Comparison of ENCODE assay signal across 8 cellular contexts in genomic region chr2:64036343-64036742, GRCh38. TPM values are rescaled to one million over a fixed set of nuclear protein-coding genes. Genes with fewer than 3 reads are reported as not detected.
DNase-seq lines count a peak whose midpoint lies in the region; ATAC-seq and TF ChIP-seq lines count a peak whose summit lies in the region.

No MANE protein-coding gene starts in this region.

- no peaks in the 10 kb centered on the region for H3K9me3 ChIP-seq in smooth muscle cell (replicated peaks; ENCODE audit: low read depth)

- H3K9ac ChIP-seq in smooth muscle cell (ENCODE audit: low read depth): no peak overlapping the region

- TF ChIP-seq POLR2A in GM18505 (IDR thresholded peaks at IDR 0.05; ENCODE audit: borderline replicate concordance, extremely low read depth, insufficient read depth, insufficient read length): no peak

- H3K27ac ChIP-seq in smooth muscle cell (ENCODE audit: low read depth): peak overlapping the region; percentile 60

- no peaks in the 10 kb centered on the region for H3K36me3 ChIP-seq in smooth muscle cell (ENCODE audit: low read depth)

- H3K27me3 ChIP-seq in smooth muscle cell (ENCODE audit: low read depth): no peaks in the 10 kb centered on the region

- H4K20me1 ChIP-seq in smooth muscle cell (ENCODE audit: low read depth): no peaks in the 10 kb centered on the region

- no peak overlapping the region for H2AFZ ChIP-seq in smooth muscle cell (ENCODE audit: low read depth)

- DNase-seq in KBM-7: peak; percentile 54
- peak; percentile 13 for DNase-seq in activated naive CD4-positive, alpha-beta T cell treated with anti-CD3 and anti-CD28 coated beads, Interleukin-2, amount 50 U/mL, for 16 hours
- DNase-seq in smooth muscle cell (lab: John Stamatoyannopoulos, UW; ENCODE audit: unreplicated experiment): no peak
- DNase-seq in germinal center (ENCODE audit: low spot score): no peak
- DNase-seq in activated CD4-positive, CD25-positive, alpha-beta regulatory T cell treated with anti-CD3 and anti-CD28 coated beads, Interleukin-2, amount 50 U/mL, for 72 hours: no peak

- 43% methylated on average over 2 of the region's 2 CpGs for WGBS in smooth muscle cell (ENCODE audit: low lambda C conversion rate)

- no peak overlapping the region for H3K4me3 ChIP-seq in smooth muscle cell

- peak overlapping the region; percentile 45 for H3K4me2 ChIP-seq in smooth muscle cell

- no peaks in the 10 kb centered on the region for H3K79me2 ChIP-seq in smooth muscle cell (ENCODE audit: low read depth)

- peaks cover 8% of the 10 kb centered on the region for H3K4me1 ChIP-seq in smooth muscle cell (ENCODE audit: low read depth)

- no peak for TF ChIP-seq CTCF in smooth muscle cell (IDR thresholded peaks at IDR 0.05; ENCODE audit: borderline replicate concordance, insufficient read depth, poor library complexity, severe bottlenecking)

- peaks cover 5% of the 10 kb centered on the region for H3F3A ChIP-seq in smooth muscle cell (ENCODE audit: low read depth)

- ATAC-seq in GM18505 (IDR thresholded peaks at IDR 0.05; ENCODE audit: unreplicated experiment): peak; percentile 86
- peak; percentile 85 for ATAC-seq in GM21717 (IDR thresholded peaks at IDR 0.05; ENCODE audit: unreplicated experiment)
- ATAC-seq in GM19324 (IDR thresholded peaks at IDR 0.05; ENCODE audit: low FRiP score, unreplicated experiment): no peak

- in situ Hi-C loops in KBM-7 (cut with MboI; ENCODE audit: low pct_unique_long_range_greater_than_20kb, low sequenced_read_pairs): no loop called here

RNA-seq across cellular contexts. Expression of gene VPS54, which starts 17.1 kb away (rescaled TPM):
- total RNA-seq in smooth muscle cell: 36.9 and 40.8 TPM in 2 replicates
- polyA plus RNA-seq in smooth muscle cell: 12.8 and 13.2 TPM in 2 replicates

Comparison
In these comparisons a context has a peak if more than half of its experiments do, and no peak if none do; other contexts are left out.
1. DNase-seq: peak in KBM-7 (single experiment) and activated naive CD4-positive, alpha-beta T cell treated with anti-CD3 and anti-CD28 coated beads, Interleukin-2, amount 50 U/mL, for 16 hours (single experiment); none in smooth muscle cell (single experiment), germinal center (single experiment) and activated CD4-positive, CD25-positive, alpha-beta regulatory T cell treated with anti-CD3 and anti-CD28 coated beads, Interleukin-2, amount 50 U/mL, for 72 hours (single experiment).